ENCODE assay signal across 2 cellular contexts in genomic region chr9:93260290-93261066, GRCh38.
TF ChIP-seq lines count a peak whose summit lies in the region.

No MANE protein-coding gene starts in this region.

TF ChIP-seq in SK-N-SH, 30 proteins besides CTCF, POLR2A, EP300 and RAD21:
- TF ChIP-seq PBX3 (IDR thresholded peaks at IDR 0.05) (no peak), CHD2 (IDR thresholded peaks at IDR 0.05; ENCODE audit: low read length, partially characterized antibody) (no peak), RFX5 (IDR thresholded peaks at IDR 0.05; ENCODE audit: low read length) (no peak), USF1 (IDR thresholded peaks at IDR 0.05; ENCODE audit: borderline replicate concordance, low read depth) (no peak), NFIC (IDR thresholded peaks at IDR 0.05; ENCODE audit: borderline replicate concordance) (no peak), GABPA (IDR thresholded peaks at IDR 0.05; ENCODE audit: low read depth) (no peak), FOSL2 (IDR thresholded peaks at IDR 0.05; ENCODE audit: borderline replicate concordance, low read depth) (no peak), TAF1 (IDR thresholded peaks at IDR 0.05; ENCODE audit: borderline replicate concordance, low read depth, low read length) (no peak), USF2 (IDR thresholded peaks at IDR 0.05; ENCODE audit: borderline replicate concordance, low read depth, low read length) (no peak), JUND (IDR thresholded peaks at IDR 0.05) (no peak), TEAD4 (IDR thresholded peaks at IDR 0.05; ENCODE audit: borderline replicate concordance, insufficient read depth) (no peak), MXI1 (IDR thresholded peaks at IDR 0.05; ENCODE audit: low read depth, low read length) (no peak)

TF ChIP-seq in SK-N-SH treated with all-trans-retinoic acid at 6 μM for 48 hours, 23 proteins besides CTCF, POLR2A, EP300 and RAD21:
- TF ChIP-seq PATZ1 (CRISPR knock-in tag; IDR thresholded peaks at IDR 0.05; ENCODE audit: borderline replicate concordance): no peak
- no peak for TF ChIP-seq ZFP3 (CRISPR knock-in tag; IDR thresholded peaks at IDR 0.05)
- TF ChIP-seq ARNTL (CRISPR knock-in tag; IDR thresholded peaks at IDR 0.05; ENCODE audit: borderline replicate concordance, low read depth): no peak
- no peak for TF ChIP-seq ISL1 (CRISPR knock-in tag; IDR thresholded peaks at IDR 0.05)
- no peak for TF ChIP-seq TOX (CRISPR knock-in tag; IDR thresholded peaks at IDR 0.05; ENCODE audit: borderline replicate concordance)
- no peak for TF ChIP-seq ZFP30 (CRISPR knock-in tag; IDR thresholded peaks at IDR 0.05)
- TF ChIP-seq TCF4 (CRISPR knock-in tag; IDR thresholded peaks at IDR 0.05; ENCODE audit: borderline replicate concordance): no peak
- no peak for TF ChIP-seq ZC3H10 (CRISPR knock-in tag; IDR thresholded peaks at IDR 0.05)
- no peak for TF ChIP-seq CREB5 (CRISPR knock-in tag; IDR thresholded peaks at IDR 0.05; ENCODE audit: low read depth)
- no peak for TF ChIP-seq ZNF70 (CRISPR knock-in tag; IDR thresholded peaks at IDR 0.05)
- no peak for TF ChIP-seq SNAI2 (CRISPR knock-in tag; IDR thresholded peaks at IDR 0.05)
- TF ChIP-seq RARB (CRISPR knock-in tag; IDR thresholded peaks at IDR 0.05): no peak
